Comparison of ENCODE assay signal across 1 cellular context in genomic region chr3:128726691-128727031, GRCh38.
A peak's percentile ranks its signal among the peaks of the same experiment; 100 is the strongest.
TF ChIP-seq lines count a peak whose summit lies in the region.

No MANE protein-coding gene starts in this region.

TF ChIP-seq in HepG2, 621 proteins besides CTCF, POLR2A, EP300 and RAD21 (continued from another document):
- no peak for TF ChIP-seq BRF2 (CRISPR knock-in tag; IDR thresholded peaks at IDR 0.05)
- 0 out of 2 replicates have a peak, but pooled peaks have one; percentile 53 for TF ChIP-seq ZNF446 (CRISPR knock-in tag; IDR thresholded peaks at IDR 0.05)
- TF ChIP-seq ZNF747 (CRISPR knock-in tag; IDR thresholded peaks at IDR 0.05; ENCODE audit: borderline replicate concordance): no peak
- TF ChIP-seq HDAC2 (CRISPR knock-in tag; IDR thresholded peaks at IDR 0.05): 0 out of 2 replicates have a peak, but pooled peaks have one; percentile 25
- TF ChIP-seq BHLHE40 (IDR thresholded peaks at IDR 0.05; ENCODE audit: low read length): peak; percentile 82
- TF ChIP-seq ZNF687 (CRISPR knock-in tag; IDR thresholded peaks at IDR 0.05): peak; percentile 72
- no peak for TF ChIP-seq RBM22 (optimal IDR thresholded peaks at IDR 0.05; ENCODE audit: low read length)
- no peak for TF ChIP-seq SOX13 (IDR thresholded peaks at IDR 0.05)
- 0 out of 4 replicates have a peak, but pooled peaks of 1 of the 2 experiments have one; percentile 2 for TF ChIP-seq SOX13 (CRISPR knock-in tag; conservative IDR thresholded peaks at IDR 0.05 in 1 of 2, IDR thresholded peaks at IDR 0.05 in 1 of 2)
- peak; percentile 22 for TF ChIP-seq TEAD3 (CRISPR knock-in tag; optimal IDR thresholded peaks at IDR 0.05; ENCODE audit: borderline replicate concordance)
- TF ChIP-seq ZNF296 (CRISPR knock-in tag; conservative IDR thresholded peaks at IDR 0.05): 0 out of 2 replicates have a peak, but pooled peaks have one; percentile 3
- TF ChIP-seq ZNF883 (CRISPR knock-in tag; IDR thresholded peaks at IDR 0.05; ENCODE audit: not compliant biosample characterization): peak; percentile 16
- 0 out of 2 replicates have a peak, but pooled peaks have one; percentile 5 for TF ChIP-seq STAG1 (CRISPR knock-in tag; IDR thresholded peaks at IDR 0.05)
- no peak for TF ChIP-seq GRHL1 (CRISPR knock-in tag; conservative IDR thresholded peaks at IDR 0.05)
- TF ChIP-seq NFATC3 (CRISPR knock-in tag; IDR thresholded peaks at IDR 0.05): 0 out of 2 replicates have a peak, but pooled peaks have one; percentile 45
- 0 out of 2 replicates have a peak, but pooled peaks have one; percentile 17 for TF ChIP-seq ZNF609 (CRISPR knock-in tag; IDR thresholded peaks at IDR 0.05; ENCODE audit: borderline replicate concordance)
- no peak for TF ChIP-seq SYNCRIP (IDR thresholded peaks at IDR 0.05; ENCODE audit: insufficient read depth, low read depth, low read length)
- TF ChIP-seq KDM2A (CRISPR knock-in tag; IDR thresholded peaks at IDR 0.05; ENCODE audit: borderline replicate concordance, low read depth): peak; percentile 2; the same call in 1 of the 2 replicates
- peak; percentile 67; the same call in 1 of the 2 replicates for TF ChIP-seq ZNF333 (CRISPR knock-in tag; IDR thresholded peaks at IDR 0.05; ENCODE audit: borderline replicate concordance)
- TF ChIP-seq CHD4 (IDR thresholded peaks at IDR 0.05; ENCODE audit: borderline replicate concordance, low read length): no peak
- TF ChIP-seq SMYD3 (CRISPR knock-in tag; IDR thresholded peaks at IDR 0.05): 0 out of 2 replicates have a peak, but pooled peaks have one; percentile 42
- peak; percentile 41; the same call in 1 of the 2 replicates for TF ChIP-seq POGZ (CRISPR knock-in tag; IDR thresholded peaks at IDR 0.05)
- TF ChIP-seq AKAP8 (CRISPR knock-in tag; IDR thresholded peaks at IDR 0.05): 0 out of 2 replicates have a peak, but pooled peaks have one; percentile 43
- 0 out of 2 replicates have a peak, but pooled peaks have one; percentile 12 for TF ChIP-seq ZNF34 (CRISPR knock-in tag; IDR thresholded peaks at IDR 0.05; ENCODE audit: borderline replicate concordance)
- peak; percentile 49 for TF ChIP-seq FOXA3 (CRISPR knock-in tag; IDR thresholded peaks at IDR 0.05)
- TF ChIP-seq CBX5 (CRISPR knock-in tag; IDR thresholded peaks at IDR 0.05; ENCODE audit: borderline replicate concordance): 0 out of 2 replicates have a peak, but pooled peaks have one; percentile 71
- 0 out of 2 replicates have a peak, but pooled peaks have one; percentile 7 for TF ChIP-seq MXD4 (CRISPR knock-in tag; IDR thresholded peaks at IDR 0.05)
- peak; percentile 56; the same call in 1 of the 2 replicates for TF ChIP-seq NR0B2 (CRISPR knock-in tag; IDR thresholded peaks at IDR 0.05)
- TF ChIP-seq ZNF44 (CRISPR knock-in tag; IDR thresholded peaks at IDR 0.05): peak; percentile 68; the same call in 1 of the 2 replicates
- no peak for TF ChIP-seq TRIM22 (IDR thresholded peaks at IDR 0.05)
- 0 out of 2 replicates have a peak, but pooled peaks have one; percentile 14 for TF ChIP-seq ZNF691 (CRISPR knock-in tag; IDR thresholded peaks at IDR 0.05; ENCODE audit: borderline replicate concordance, low read depth)
- TF ChIP-seq CREBL2 (CRISPR knock-in tag; IDR thresholded peaks at IDR 0.05; ENCODE audit: borderline replicate concordance): 0 out of 2 replicates have a peak, but pooled peaks have one; percentile 51
- TF ChIP-seq ZNF550 (CRISPR knock-in tag; IDR thresholded peaks at IDR 0.05; ENCODE audit: borderline replicate concordance): 0 out of 2 replicates have a peak, but pooled peaks have one; percentile 46
- TF ChIP-seq ZNF343 (CRISPR knock-in tag; IDR thresholded peaks at IDR 0.05): 0 out of 2 replicates have a peak, but pooled peaks have one; percentile 38
- 0 out of 2 replicates have a peak, but pooled peaks have one; percentile 14 for TF ChIP-seq ZNF430 (CRISPR knock-in tag; IDR thresholded peaks at IDR 0.05)
- TF ChIP-seq HNRNPL (IDR thresholded peaks at IDR 0.05; ENCODE audit: low read depth, low read length): 0 out of 2 replicates have a peak, but pooled peaks have one; percentile 29
- no peak for TF ChIP-seq ZBTB14 (CRISPR knock-in tag; IDR thresholded peaks at IDR 0.05)
- 0 out of 2 replicates have a peak, but pooled peaks have one; percentile 10 for TF ChIP-seq ATF1 (CRISPR knock-in tag; IDR thresholded peaks at IDR 0.05)
- 0 out of 2 replicates have a peak, but pooled peaks have one; percentile 23 for TF ChIP-seq ZNF670 (CRISPR knock-in tag; IDR thresholded peaks at IDR 0.05; ENCODE audit: borderline replicate concordance)
- peak; percentile 51; the same call in 1 of the 2 replicates for TF ChIP-seq FOSL2 (CRISPR knock-in tag; IDR thresholded peaks at IDR 0.05)
- no peak for TF ChIP-seq TSC22D2 (CRISPR knock-in tag; IDR thresholded peaks at IDR 0.05; ENCODE audit: borderline replicate concordance)
- TF ChIP-seq ZNF792 (CRISPR knock-in tag; IDR thresholded peaks at IDR 0.05): no peak
